6 cellular contexts compared by ENCODE assay signal in the genomic region with DNA sequence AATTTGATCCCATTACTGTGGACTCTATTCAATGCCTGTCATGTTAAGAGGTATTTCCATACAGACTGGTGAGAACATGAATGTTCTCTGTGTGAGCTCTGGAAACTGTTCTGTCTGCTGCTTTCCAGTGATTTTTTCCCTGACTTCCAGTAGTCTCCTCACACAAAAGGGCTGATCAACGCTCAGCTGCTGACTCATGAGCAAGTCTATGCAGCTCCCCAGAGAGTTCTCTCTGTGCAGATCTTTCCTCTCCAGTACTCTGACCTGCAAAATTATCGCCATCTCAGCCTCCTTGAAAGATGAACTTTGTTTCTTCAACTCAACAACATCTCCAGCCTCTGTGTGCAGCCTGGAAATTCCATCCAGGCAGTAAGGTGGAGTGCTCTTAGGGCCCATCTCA. TPM values are rescaled to one million over a fixed set of nuclear protein-coding genes. Genes with fewer than 3 reads are reported as not detected.
DNase-seq lines count a peak whose midpoint lies in the region; ATAC-seq, FAIRE-seq and TF ChIP-seq lines count a peak whose summit lies in the region.
"Not testable (repeated sequence)": the region's sequence is repeated elsewhere in the genome, so short reads cannot be mapped to it uniquely, and the experiment has no call there.

No MANE protein-coding gene starts in this region.

- H3K9ac ChIP-seq in HCT116 (ENCODE audit: low read length); GM12878 (ENCODE audit: control insufficient read depth, insufficient read depth, low read length); mammary epithelial cell (ENCODE audit: insufficient read depth, low read length): not testable (repeated sequence)

- H3K4me3 ChIP-seq in HCT116 (replicated peaks in 1 of 2; ENCODE audit: low read depth in 1 of 2, low read length in 2 of 2); RWPE2 (ENCODE audit: severe bottlenecking); GM12878; mammary epithelial cell (replicated peaks in 1 of 3; ENCODE audit: insufficient read depth in 1 of 3, low read depth in 2 of 3, low read length in 3 of 3): not testable (repeated sequence)

- not testable (repeated sequence) for H4K20me1 ChIP-seq in HCT116 (ENCODE audit: insufficient read depth); GM12878 (ENCODE audit: control insufficient read depth, insufficient read depth); mammary epithelial cell (ENCODE audit: insufficient read depth, low read length)

- RAD21 ChIA-PET in HCT116 (lab: Charles Lee; ENCODE audit: low non-redundant PET in 1 of 2, low total read pairs in 2 of 2, uncharacterized antibody in 2 of 2, unreplicated experiment in 2 of 2); GM12878 (lab: Charles Lee; ENCODE audit: unreplicated experiment): not testable (repeated sequence)

- H3K4me2 ChIP-seq in HCT116 (ENCODE audit: low read length); GM12878 (ENCODE audit: control insufficient read depth, insufficient read depth); mammary epithelial cell (ENCODE audit: insufficient read depth, low read depth, low read length): not testable (repeated sequence)

- dilution Hi-C loops in mammary epithelial cell (cut with HindIII; ENCODE audit: low sequenced_read_pairs), result not testable (repeated sequence)

- H3K79me2 ChIP-seq in HCT116 (ENCODE audit: insufficient read depth, low read length); GM12878 (ENCODE audit: control insufficient read depth, insufficient read depth, low read length); mammary epithelial cell (ENCODE audit: insufficient read depth, low read length): not testable (repeated sequence)

- not testable (repeated sequence) for ATAC-seq in HCT116, GM12878
- ATAC-seq in RWPE2 (ENCODE audit: low read depth), result peak; percentile 97
- ATAC-seq in esophagus mucosa, result peak; percentile 78
- peak; percentile 70 for ATAC-seq in sciatic nerve

- CTCF ChIA-PET in HCT116 (lab: Charles Lee); GM12878 (lab: Yijun Ruan, JAX); mammary epithelial cell (lab: Charles Lee; ENCODE audit: low non-redundant PET): not testable (repeated sequence)

- POLR2A ChIA-PET in HCT116 (lab: Charles Lee); GM12878 (lab: Charles Lee): not testable (repeated sequence)

- intact Hi-C loops in HCT116 (cut with micrococcal nuclease); GM12878 (cut with micrococcal nuclease; ENCODE audit: unreplicated experiment); mammary epithelial cell (cut with micrococcal nuclease); sciatic nerve (cut with DNase I): not testable (repeated sequence)

- TF ChIP-seq RAD21 in HCT116 (IDR thresholded peaks at IDR 0.05; ENCODE audit: low read depth); GM12878 (IDR thresholded peaks at IDR 0.05; ENCODE audit: insufficient read depth, low read depth, low read length): not testable (repeated sequence)

- H3K4me1 ChIP-seq in HCT116 (ENCODE audit: control insufficient read depth in 1 of 2, insufficient read depth in 2 of 2, low read length in 2 of 2); RWPE2 (ENCODE audit: insufficient read depth, poor library complexity, severe bottlenecking); GM12878 (ENCODE audit: control insufficient read depth, insufficient read depth, low read length); mammary epithelial cell (ENCODE audit: insufficient read depth, low read length): not testable (repeated sequence)

- not testable (repeated sequence) for TF ChIP-seq CTCF in HCT116 (IDR thresholded peaks at IDR 0.05 in 2 of 3, conservative IDR thresholded peaks at IDR 0.05 in 1 of 3; ENCODE audit: borderline replicate concordance in 1 of 3, insufficient read depth in 1 of 3, low read depth in 2 of 3, low read length in 2 of 3); RWPE2 (IDR thresholded peaks at IDR 0.05; ENCODE audit: poor library complexity, severe bottlenecking); GM12878 (IDR thresholded peaks at IDR 0.05 in 2 of 3, conservative IDR thresholded peaks at IDR 0.05 in 1 of 3; ENCODE audit: control insufficient read depth in 2 of 3, extremely low read depth in 1 of 3, insufficient read depth in 1 of 3, low read depth in 3 of 3, low read length in 3 of 3); mammary epithelial cell (conservative IDR thresholded peaks at IDR 0.05 in 1 of 2, IDR thresholded peaks at IDR 0.05 in 1 of 2; ENCODE audit: extremely low read depth in 1 of 2, insufficient read depth in 1 of 2, low read depth in 1 of 2, low read length in 2 of 2)

- FAIRE-seq in GM12878 (lab: Jason Lieb, UNC), result not testable (repeated sequence)

- SMC1A ChIA-PET in GM12878 (lab: Charles Lee; ENCODE audit: uncharacterized antibody, unreplicated experiment), result not testable (repeated sequence)

- not testable (repeated sequence) for H3K9me2 ChIP-seq in HCT116 (ENCODE audit: insufficient read depth)

- WGBS in GM12878 (ENCODE audit: insufficient coverage, insufficient replicate concordance, low lambda C conversion rate, missing lambda C conversion rate), result no CpG with 5 or more reads among the region's 2 CpGs
- no CpG with 5 or more reads among the region's 2 CpGs for WGBS in mammary epithelial cell (ENCODE audit: low coverage, missing lambda C conversion rate)

- H3K27ac ChIP-seq in HCT116 (ENCODE audit: low read depth, low read length); RWPE2 (ENCODE audit: poor library complexity, severe bottlenecking); GM12878 (ENCODE audit: control insufficient read depth, insufficient read depth); mammary epithelial cell (ENCODE audit: insufficient read depth, low read depth, low read length): not testable (repeated sequence)

- in situ Hi-C loops in GM12878 (cut with MboI); mammary epithelial cell (cut with MboI; ENCODE audit: low sequenced_read_pairs in 2 of 2): not testable (repeated sequence)

- H3K27me3 ChIP-seq in HCT116 (ENCODE audit: insufficient read depth, low read length); RWPE2 (ENCODE audit: insufficient read depth, poor library complexity, severe bottlenecking); GM12878 (replicated peaks in 1 of 2; ENCODE audit: control insufficient read depth in 2 of 2, insufficient read depth in 2 of 2, low read length in 1 of 2); mammary epithelial cell (ENCODE audit: insufficient read depth, low read length): not testable (repeated sequence)

- not testable (repeated sequence) for TF ChIP-seq EP300 in GM12878 (IDR thresholded peaks at IDR 0.05; ENCODE audit: borderline replicate concordance in 1 of 2, control insufficient read depth in 1 of 2, low read depth in 2 of 2, low read length in 2 of 2)

- H2AFZ ChIP-seq in HCT116 (ENCODE audit: low read depth, low read length, poor library complexity, severe bottlenecking); GM12878 (ENCODE audit: control insufficient read depth, low read depth, low read length); mammary epithelial cell (ENCODE audit: low read depth, low read length): not testable (repeated sequence)

- TF ChIP-seq POLR2A in HCT116 (IDR thresholded peaks at IDR 0.05; ENCODE audit: borderline replicate concordance, extremely low read depth, insufficient read depth, insufficient read length); GM12878 (IDR thresholded peaks at IDR 0.05; ENCODE audit: low read depth, low read length): not testable (repeated sequence)

- BruUV-seq in HCT116 (replicated peaks; lab: Mats Ljungman, UMichigan), result TSS peak; percentile 45
- TSS peak; percentile 76 for BruUV-seq in GM12878 (replicated peaks; lab: Mats Ljungman, UMichigan)
- TSS peak; percentile 26 for BruUV-seq in mammary epithelial cell (replicated peaks; lab: Mats Ljungman, UMichigan)

- H3K36me3 ChIP-seq in HCT116 (ENCODE audit: control insufficient read depth in 1 of 2, insufficient read depth in 2 of 2, low read length in 2 of 2); RWPE2 (ENCODE audit: low read depth); GM12878 (ENCODE audit: control insufficient read depth in 2 of 2, insufficient read depth in 2 of 2, low read length in 1 of 2); mammary epithelial cell (ENCODE audit: insufficient read depth, low read length): not testable (repeated sequence)

- not testable (repeated sequence) for DNase-seq in HCT116 (ENCODE audit: low read depth, low spot score); RWPE2 (ENCODE audit: low spot score); GM12878 (ENCODE audit: low read depth, low spot score); mammary epithelial cell; sciatic nerve (ENCODE audit: low spot score)

- H3K9me3 ChIP-seq in HCT116 (ENCODE audit: control insufficient read depth in 1 of 2, insufficient read depth in 1 of 2, low read depth in 1 of 2, low read length in 2 of 2); RWPE2 (ENCODE audit: severe bottlenecking); GM12878 (replicated peaks; ENCODE audit: control insufficient read depth, insufficient read depth, low read length); mammary epithelial cell (replicated peaks; ENCODE audit: insufficient read depth, low read length): not testable (repeated sequence)

RNA-seq across cellular contexts. Expression of a gene that starts 19.0 kb away (rescaled TPM):
- 7.0 TPM for total RNA-seq in HCT116 (2021; ENCODE audit: unreplicated experiment)
- 1.8 and 2.5 TPM in 2 replicates for polyA plus RNA-seq in HCT116 (2012)
- 40.2 and 49.6 TPM in 2 replicates for total RNA-seq in GM12878 (2013; cell fraction: nucleolus; rRNA removed)
- total RNA-seq in GM12878 (2014; rRNA removed), result 2.7 and 3.3 TPM in 2 replicates
- 4.8 and 5.3 TPM in 2 replicates for total RNA-seq in GM12878 (2014; rRNA removed; fragmentation: Illumina TruSeq; extraction: Trizol)
- total RNA-seq in GM12878 (2021), result 3.0 and 3.5 TPM in 2 replicates
- 3.9 TPM for polyA plus RNA-seq in GM12878 (2011; ENCODE audit: low read depth)
- 6.4 and 11.0 TPM in 2 replicates for polyA plus RNA-seq in GM12878 (2011; rRNA removed)
- 1.5 TPM in 2 replicates for polyA plus RNA-seq in GM12878 (2011; cell fraction: cytosol; rRNA removed)
- polyA plus RNA-seq in GM12878 (2011; cell fraction: nucleus; rRNA removed), result 12.5 and 15.7 TPM in 2 replicates
- 4.1 and 7.2 TPM in 2 replicates for polyA plus RNA-seq in GM12878 (2012)
- polyA plus RNA-seq in GM12878 (2014; fragmentation: Illumina TruSeq; extraction: Trizol), result 4.3 and 5.7 TPM in 2 replicates
- polyA plus RNA-seq in GM12878 (2014; fragmentation: Nextera tagmentation; extraction: Ambion mirVana), result 1 to 10 TPM; 1.8 to 1.9 TPM
- polyA plus RNA-seq in GM12878 (2014; rRNA removed), result 2.6 and 2.8 TPM in 2 replicates
- 1 to 10 TPM; 4.2 to 4.7 TPM for polyA plus RNA-seq in GM12878 (2016; fragmentation: Nextera tagmentation; extraction: Ambion mirVana)
- 5.1 and 6.5 TPM in 2 replicates for polyA minus RNA-seq in GM12878 (2011; rRNA and poly(A)+ RNA removed)
- polyA minus RNA-seq in GM12878 (2011; cell fraction: cytosol; rRNA and poly(A)+ RNA removed), result 0.80 and 1.0 TPM in 2 replicates
- 6.2 and 10.2 TPM in 2 replicates for polyA minus RNA-seq in GM12878 (2011; cell fraction: nucleus; rRNA and poly(A)+ RNA removed)
- 10 to 100 TPM in 1 of 2 donors, 1 to 10 TPM in 1; 5.7 to 10.0 TPM for total RNA-seq in mammary epithelial cell
- 0.74 TPM for polyA plus RNA-seq in mammary epithelial cell
- polyA minus RNA-seq in mammary epithelial cell, result 0.47 TPM
- total RNA-seq in esophagus mucosa, result 4.2 TPM
- total RNA-seq in sciatic nerve, result 63.1 TPM

RNA-seq across cellular contexts. Expression of a gene that starts 23.3 kb away (rescaled TPM):
- total RNA-seq in HCT116 (2021; ENCODE audit: unreplicated experiment) (37.8 TPM), GM12878 (2014; rRNA removed) (33.7 and 40.2 TPM in 2 replicates), GM12878 (2014; rRNA removed; fragmentation: Illumina TruSeq; extraction: Trizol) (45.6 and 50.0 TPM in 2 replicates), GM12878 (2021) (23.2 and 24.5 TPM in 2 replicates), mammary epithelial cell (10 to 100 TPM; 12.0 to 44.3 TPM), esophagus mucosa (9.7 TPM), sciatic nerve (22.6 TPM)
- polyA plus RNA-seq in HCT116 (2012), result 8.3 and 13.8 TPM in 2 replicates
- 196 and 215 TPM in 2 replicates for total RNA-seq in GM12878 (2013; cell fraction: nucleolus; rRNA removed)
- 7.4 TPM for polyA plus RNA-seq in GM12878 (2011; ENCODE audit: low read depth)
- polyA plus RNA-seq in GM12878 (2011; rRNA removed) (36.9 and 46.6 TPM in 2 replicates), GM12878 (2014; fragmentation: Illumina TruSeq; extraction: Trizol) (24.5 and 27.9 TPM in 2 replicates), GM12878 (2014; fragmentation: Nextera tagmentation; extraction: Ambion mirVana) (10 to 100 TPM; 44.0 to 51.0 TPM), GM12878 (2014; rRNA removed) (23.9 and 29.7 TPM in 2 replicates), GM12878 (2016; fragmentation: Nextera tagmentation; extraction: Ambion mirVana) (10 to 100 TPM; 45.5 to 58.7 TPM), mammary epithelial cell (8.4 TPM)
- 8.6 and 9.4 TPM in 2 replicates for polyA plus RNA-seq in GM12878 (2011; cell fraction: cytosol; rRNA removed)
- polyA plus RNA-seq in GM12878 (2011; cell fraction: nucleus; rRNA removed), result 20.7 and 31.5 TPM in 2 replicates
- 11.4 and 12.4 TPM in 2 replicates for polyA plus RNA-seq in GM12878 (2012)
- polyA minus RNA-seq in GM12878 (2011; rRNA and poly(A)+ RNA removed), result 18.9 and 31.9 TPM in 2 replicates
- 7.1 and 11.5 TPM in 2 replicates for polyA minus RNA-seq in GM12878 (2011; cell fraction: cytosol; rRNA and poly(A)+ RNA removed)
- polyA minus RNA-seq in GM12878 (2011; cell fraction: nucleus; rRNA and poly(A)+ RNA removed), result 30.6 and 48.9 TPM in 2 replicates
- polyA minus RNA-seq in mammary epithelial cell, result 20.9 TPM
